8 cellular contexts compared by ENCODE assay signal in the genomic region with DNA sequence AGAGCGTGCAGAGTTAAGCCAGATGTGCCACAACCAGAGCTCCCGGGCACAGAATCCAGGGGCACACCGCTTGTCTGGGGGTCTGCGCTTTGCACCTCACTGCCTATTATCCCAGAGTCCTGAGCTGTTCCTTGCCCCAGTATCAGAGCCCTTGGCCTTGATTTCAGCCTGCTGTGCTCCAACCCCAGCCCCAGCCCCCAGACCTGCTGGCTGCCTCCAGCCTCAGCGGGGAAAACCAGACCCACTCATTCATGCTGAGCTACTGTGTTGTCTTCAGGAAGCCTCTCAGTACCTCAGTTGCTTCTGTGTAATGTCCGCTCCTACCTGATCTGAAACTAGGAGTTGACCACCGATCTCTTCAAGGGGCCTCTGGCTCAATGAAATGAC. TPM values are rescaled to one million over a fixed set of nuclear protein-coding genes. Genes with fewer than 3 reads are reported as not detected.
A peak's percentile ranks its signal among the peaks of the same experiment; 100 is the strongest.
DNase-seq lines count a peak whose midpoint lies in the region; ATAC-seq and TF ChIP-seq lines count a peak whose summit lies in the region.

No MANE protein-coding gene starts in this region.

- peaks cover 6% of the 10 kb centered on the region for H3K4me1 ChIP-seq in colonic mucosa

- H3K36me3 ChIP-seq in colonic mucosa: no peaks in the 10 kb centered on the region

- peaks cover 10% of the 10 kb centered on the region for H3K4me1 Mint-ChIP-seq in progenitor cell of endocrine pancreas (ENCODE audit: low read depth)

- H3K27ac ChIP-seq in colonic mucosa: peak overlapping the region; percentile 11

- H3K27ac Mint-ChIP-seq in progenitor cell of endocrine pancreas: no peak overlapping the region

- peak overlapping the region in 1 of 2 donors; percentile 98 for H3K9ac ChIP-seq in colonic mucosa (ENCODE audit: low read depth in 2 of 2, low read length in 2 of 2)

- intact Hi-C loops in colonic mucosa (cut with DNase I): no loop called here

- no peaks in the 10 kb centered on the region for H3K9me3 Mint-ChIP-seq in progenitor cell of endocrine pancreas (ENCODE audit: low read depth)

- TF ChIP-seq CTCF in colonic mucosa (IDR thresholded peaks at IDR 0.05): no peak
- TF ChIP-seq CTCF in progenitor cell of endocrine pancreas (IDR thresholded peaks at IDR 0.05; ENCODE audit: unreplicated experiment): no peak

- peaks cover 36% of the 10 kb centered on the region for H3K27me3 Mint-ChIP-seq in progenitor cell of endocrine pancreas

- H3K4me3 ChIP-seq in Jurkat, Clone E6-1 (ENCODE audit: low read length): peak overlapping the region; percentile 92
- H3K4me3 ChIP-seq in colonic mucosa: peak overlapping the region; percentile 76

- no peaks in the 10 kb centered on the region for H3K9me3 ChIP-seq in colonic mucosa

- ATAC-seq in GM18511 (IDR thresholded peaks at IDR 0.05; ENCODE audit: unreplicated experiment): peak; percentile 23
- ATAC-seq in GM18870 (IDR thresholded peaks at IDR 0.05; ENCODE audit: unreplicated experiment): no peak
- no peak for ATAC-seq in GM18498 (IDR thresholded peaks at IDR 0.05; ENCODE audit: unreplicated experiment)

- H3K27me3 ChIP-seq in colonic mucosa: no peaks in the 10 kb centered on the region

- H3K36me3 Mint-ChIP-seq in progenitor cell of endocrine pancreas (ENCODE audit: insufficient read depth): peaks cover 2% of the 10 kb centered on the region

- no peak for DNase-seq in Jurkat, Clone E6-1 (ENCODE audit: low read depth, low spot score)
- no peak for DNase-seq in colonic mucosa
- no peak for DNase-seq in progenitor cell of endocrine pancreas (ENCODE audit: low spot score, unreplicated experiment)
- DNase-seq in stimulated activated CD4-positive, alpha-beta T cell treated with anti-CD3 and anti-CD28 coated beads, Interleukin-4, amount 100 ng/mL, for 4 hours: no peak
- DNase-seq in activated CD4-positive, CD25-positive, alpha-beta regulatory T cell (lab: John Stamatoyannopoulos, UW): no peak

- peak overlapping the region; percentile 53 for H3K4me3 Mint-ChIP-seq in progenitor cell of endocrine pancreas (ENCODE audit: low read depth)

RNA-seq across cellular contexts. Expression of a gene that starts 1.1 kb away (rescaled TPM):
- polyA plus RNA-seq in Jurkat, Clone E6-1 (2012; ENCODE audit: insufficient read depth, insufficient read length): 11.3 TPM
- 10 to 100 TPM; 15.9 to 28.4 TPM for total RNA-seq in colonic mucosa
- total RNA-seq in progenitor cell of endocrine pancreas: 5.1 and 6.4 TPM in 2 replicates

RNA-seq across cellular contexts. Expression of a gene that starts 35.9 kb away (rescaled TPM):
- 69.3 TPM for polyA plus RNA-seq in Jurkat, Clone E6-1 (2012; ENCODE audit: insufficient read depth, insufficient read length)
- total RNA-seq in colonic mucosa (1 to 10 TPM; 4.9 to 5.4 TPM), progenitor cell of endocrine pancreas (7.0 and 7.9 TPM in 2 replicates)
